24 cellular contexts compared by ENCODE assay signal in genomic region chr6:110298916-110299315, GRCh38. TPM values are rescaled to one million over a fixed set of nuclear protein-coding genes. Genes with fewer than 3 reads are reported as not detected.
"Had no signal": no experiment of that assay in that cellular context is flagged by ENCODE, and none has a peak within 500 bp of the region (broad histone marks: within the 10 kb centered on the region; RNA-seq: fewer than 3 reads in every experiment).

No MANE protein-coding gene starts in this region.

- H3K9me3 ChIP-seq: breast epithelium had no signal

- H3K4me3 ChIP-seq: breast epithelium, PC-9 had no signal

- H3K4me3 Mint-ChIP-seq: activated B cell treated with CpG ODN at 0.5 μM for 24 hours; activated CD4-positive, alpha-beta memory T cell treated with anti-CD3 and anti-CD28 coated beads for 36 hours; activated CD4-positive, alpha-beta T cell treated with anti-CD3 and anti-CD28 coated beads, Interleukin-2, amount 10 ng/mL, durations not matched to agents 24 days and 14 days; activated naive CD4-positive, alpha-beta T cell treated with anti-CD3 and anti-CD28 coated beads, Interleukin-2, amount 50 U/mL, for 24 hours had no signal

- H3K36me3 Mint-ChIP-seq: activated CD4-positive, alpha-beta memory T cell treated with anti-CD3 and anti-CD28 coated beads for 36 hours; activated naive CD4-positive, alpha-beta T cell treated with anti-CD3 and anti-CD28 coated beads, Interleukin-2, amount 50 U/mL, for 24 hours had no signal

- H3K36me3 ChIP-seq: breast epithelium had no signal

- H3K27ac ChIP-seq: breast epithelium, PC-9 had no signal

- H3K4me1 Mint-ChIP-seq: activated B cell treated with CpG ODN at 0.5 μM for 24 hours had no signal

- H3K27ac Mint-ChIP-seq: activated B cell treated with CpG ODN at 0.5 μM for 24 hours; activated CD4-positive, alpha-beta memory T cell treated with anti-CD3 and anti-CD28 coated beads for 36 hours; activated CD4-positive, alpha-beta T cell treated with anti-CD3 and anti-CD28 coated beads, Interleukin-2, amount 10 ng/mL, durations not matched to agents 24 days and 14 days; activated naive CD4-positive, alpha-beta T cell treated with anti-CD3 and anti-CD28 coated beads, Interleukin-2, amount 50 U/mL, for 24 hours had no signal

- H3K4me1 ChIP-seq: breast epithelium had no signal

- H3K9me3 Mint-ChIP-seq: activated B cell treated with CpG ODN at 0.5 μM for 24 hours; activated CD4-positive, alpha-beta memory T cell treated with anti-CD3 and anti-CD28 coated beads for 36 hours; activated CD4-positive, alpha-beta T cell treated with anti-CD3 and anti-CD28 coated beads, Interleukin-2, amount 10 ng/mL, durations not matched to agents 24 days and 14 days; activated naive CD4-positive, alpha-beta T cell treated with anti-CD3 and anti-CD28 coated beads, Interleukin-2, amount 50 U/mL, for 24 hours had no signal

- DNase-seq: activated B cell treated with CpG ODN at 0.5 μM for 24 hours; activated CD4-positive, alpha-beta memory T cell treated with anti-CD3 and anti-CD28 coated beads for 36 hours; activated CD4-positive, alpha-beta T cell treated with anti-CD3 and anti-CD28 coated beads for 1 hour; activated CD4-positive, alpha-beta T cell treated with anti-CD3 and anti-CD28 coated beads, Interleukin-2, amount 10 ng/mL, durations not matched to agents 24 days and 14 days; activated CD8-positive, alpha-beta memory T cell treated with anti-CD3 and anti-CD28 coated beads, Interleukin-2, amount 50 U/mL, for 4 hours; activated effector memory CD4-positive, alpha-beta T cell treated with Interleukin-2 at 50 U/mL for 16 hours; activated naive CD4-positive, alpha-beta T cell; activated T-cell treated with anti-CD3 and anti-CD28 coated beads, Interleukin-2, amount 50 U/mL, for 1 hour; aorta; caudate nucleus; Karpas-422; MM.1S; NCI-H1105; NCI-H1436; NCI-H1694 treated with DMSO at 0.1 percent for 48 hours; NCI-H2029 treated with DMSO at 0.1 percent for 48 hours; NCI-H510A treated with DMSO at 0.1 percent for 48 hours; PC-9; SHP77 treated with DMSO at 0.1 percent for 48 hours; T1000 had no signal

- H3K27me3 ChIP-seq: breast epithelium had no signal

RNA-seq across cellular contexts. Expression of gene METTL24, which starts 59.2 kb away (rescaled TPM):
- total RNA-seq: activated B cell treated with CpG ODN at 0.5 μM for 24 hours; activated CD4-positive, alpha-beta memory T cell treated with anti-CD3 and anti-CD28 coated beads for 36 hours; activated CD4-positive, alpha-beta T cell treated with anti-CD3 and anti-CD28 coated beads, Interleukin-2, amount 10 ng/mL, durations not matched to agents 24 days and 14 days; activated CD8-positive, alpha-beta memory T cell treated with anti-CD3 and anti-CD28 coated beads for 36 hours; PC-9; SK-MEL-5 had no signal
